ENCODE assay signal across 13 cellular contexts in the genomic region with DNA sequence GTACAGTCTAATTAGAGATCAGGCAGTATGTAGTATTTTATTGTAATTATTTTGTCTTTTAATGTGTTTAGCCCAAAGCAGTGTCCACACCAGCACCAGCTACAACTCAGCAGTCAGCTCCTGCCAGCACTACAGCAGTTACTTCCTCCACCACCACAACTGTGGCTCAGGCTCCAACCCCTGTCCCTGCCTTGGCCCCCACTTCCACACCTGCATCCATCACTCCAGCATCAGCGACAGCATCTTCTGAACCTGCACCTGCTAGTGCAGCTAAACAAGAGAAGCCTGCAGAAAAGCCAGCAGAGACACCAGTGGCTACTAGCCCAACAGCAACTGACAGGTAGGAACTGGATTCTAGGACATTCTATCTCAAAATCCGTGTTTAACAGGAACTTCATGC. TPM values are rescaled to one million over a fixed set of nuclear protein-coding genes. Genes with fewer than 3 reads are reported as not detected.
DNase-seq lines count a peak whose midpoint lies in the region; ATAC-seq and TF ChIP-seq lines count a peak whose summit lies in the region.
"Had no signal": no experiment of that assay in that cellular context is flagged by ENCODE, and none has a peak within 500 bp of the region (broad histone marks: within the 10 kb centered on the region; RNA-seq: fewer than 3 reads in every experiment).

No MANE protein-coding gene starts in this region.

- intact Hi-C loops in Caco-2 (cut with micrococcal nuclease; ENCODE audit: unreplicated experiment), result no loop called here
- intact Hi-C loops in naive thymus-derived CD4-positive, alpha-beta T cell (cut with micrococcal nuclease), result no loop called here

- CTCF ChIA-PET in Caco-2 (lab: Charles Lee), result no interaction called here
- CTCF ChIA-PET in naive thymus-derived CD4-positive, alpha-beta T cell (lab: Charles Lee), result interaction anchor here (0.6 kb wide), 1 partner anchor 8 kb away, joined by 4 read pairs; no protein-coding TSS in a partner anchor

- H3K27me3 ChIP-seq in Caco-2 (replicated peaks; ENCODE audit: control insufficient read depth, insufficient read depth, low read length), result no peaks in the 10 kb centered on the region
- H3K27me3 ChIP-seq in SJCRH30, result no peaks in the 10 kb centered on the region
- H3K27me3 ChIP-seq in naive thymus-derived CD4-positive, alpha-beta T cell (ENCODE audit: control insufficient read depth in 2 of 2, insufficient read depth in 2 of 2, low read length in 2 of 2), result no peaks in the 10 kb centered on the region
- H3K27me3 ChIP-seq: BE2C had no signal

- H3K27ac Mint-ChIP-seq in Caco-2 (ENCODE audit: unreplicated experiment), result no peak overlapping the region
- peak overlapping the region in 5 of 9 donors; percentile 0 to 69 (median 14) for H3K27ac Mint-ChIP-seq in naive thymus-derived CD4-positive, alpha-beta T cell
- no peak overlapping the region for H3K27ac Mint-ChIP-seq in immature natural killer cell
- H3K27ac Mint-ChIP-seq: IgD-negative memory B cell had no signal

- no peak for ATAC-seq in naive thymus-derived CD4-positive, alpha-beta T cell
- ATAC-seq in GM18909 (IDR thresholded peaks at IDR 0.05; ENCODE audit: poor library complexity, unreplicated experiment), result no peak
- ATAC-seq: A549 had no signal

- TF ChIP-seq CTCF in Caco-2 (IDR thresholded peaks at IDR 0.05; ENCODE audit: insufficient read depth in 1 of 2, low read depth in 1 of 2, low read length in 1 of 2, severe bottlenecking in 1 of 2, unreplicated experiment in 1 of 2), result no peak

- H3K4me1 ChIP-seq in Caco-2 (peaks cover 38% of the 10 kb centered on the region), SJCRH30 (no peaks in the 10 kb centered on the region)
- H3K4me1 ChIP-seq in naive thymus-derived CD4-positive, alpha-beta T cell (ENCODE audit: control insufficient read depth in 2 of 2, insufficient read depth in 2 of 2, low read length in 2 of 2), result peaks cover 12 to 15% of the 10 kb centered on the region in 2 donors
- H3K4me1 ChIP-seq: BE2C, HAP-1 had no signal

- H3K9me3 Mint-ChIP-seq in Caco-2 (ENCODE audit: unreplicated experiment) (no peaks in the 10 kb centered on the region), immature natural killer cell (no peaks in the 10 kb centered on the region)
- no peaks in the 10 kb centered on the region for H3K9me3 Mint-ChIP-seq in naive thymus-derived CD4-positive, alpha-beta T cell
- H3K9me3 Mint-ChIP-seq: CD8-positive, alpha-beta memory T cell; IgD-negative memory B cell had no signal

- POLR2A ChIA-PET in Caco-2 (lab: Charles Lee), result no interaction called here
- POLR2A ChIA-PET in naive thymus-derived CD4-positive, alpha-beta T cell (lab: Charles Lee), result interaction anchor here (0.9 kb wide), 1 partner anchor 20 kb away, joined by 3 read pairs; no protein-coding TSS in a partner anchor

- H3K4me3 ChIP-seq in Caco-2 (ENCODE audit: low read depth, low read length), result no peak overlapping the region
- no peak overlapping the region for H3K4me3 ChIP-seq in SJCRH30
- no peak overlapping the region for H3K4me3 ChIP-seq in naive thymus-derived CD4-positive, alpha-beta T cell (ENCODE audit: low read length)
- H3K4me3 ChIP-seq: A549, HAP-1 had no signal

- DNase-seq in Caco-2, result no peak
- peak; percentile 26 to 52 for DNase-seq in SJCRH30
- no peak for DNase-seq in naive thymus-derived CD4-positive, alpha-beta T cell
- no peak for DNase-seq in NOMO-1 treated with DMSO at 0.1 percent for 48 hours (lab: John Stamatoyannopoulos, UW; ENCODE audit: unreplicated experiment)
- no peak for DNase-seq in immature natural killer cell
- DNase-seq: BE2C; CD8-positive, alpha-beta memory T cell; DMS53 had no signal

- H3K9me3 ChIP-seq in Caco-2 (no peaks in the 10 kb centered on the region), SJCRH30 (replicated peaks) (no peaks in the 10 kb centered on the region; the same call in 1 of the 2 replicates)
- H3K9me3 ChIP-seq in naive thymus-derived CD4-positive, alpha-beta T cell (ENCODE audit: control insufficient read depth in 2 of 3, low read length in 3 of 3), result no peaks in the 10 kb centered on the region
- H3K9me3 ChIP-seq: A549, BE2C, HAP-1 had no signal

- no peak overlapping the region for H3K27ac ChIP-seq in SJCRH30
- H3K27ac ChIP-seq in naive thymus-derived CD4-positive, alpha-beta T cell (ENCODE audit: low read depth, low read length), result no peak overlapping the region
- H3K27ac ChIP-seq: A549, C4-2B had no signal

- H3K4me1 Mint-ChIP-seq in Caco-2 (ENCODE audit: low read depth, unreplicated experiment) (peaks cover 35% of the 10 kb centered on the region), immature natural killer cell (peaks cover 37 to 77% of the 10 kb centered on the region in 2 donors)
- peaks cover 23 to 60% (median 53%) of the 10 kb centered on the region in 7 donors for H3K4me1 Mint-ChIP-seq in naive thymus-derived CD4-positive, alpha-beta T cell

- H3K27me3 Mint-ChIP-seq in Caco-2 (ENCODE audit: insufficient read depth, unreplicated experiment) (no peaks in the 10 kb centered on the region), immature natural killer cell (ENCODE audit: low read depth in 3 of 3) (peaks cover 0 to 7% (median 5%) of the 10 kb centered on the region in 3 donors)
- H3K27me3 Mint-ChIP-seq in naive thymus-derived CD4-positive, alpha-beta T cell, result no peaks in the 10 kb centered on the region
- H3K27me3 Mint-ChIP-seq: CD8-positive, alpha-beta memory T cell; IgD-negative memory B cell had no signal

- H3K36me3 ChIP-seq in Caco-2 (ENCODE audit: control insufficient read depth, insufficient read depth, low read length), result peaks cover 5% of the 10 kb centered on the region
- H3K36me3 ChIP-seq in SJCRH30, result peaks cover 85% of the 10 kb centered on the region
- H3K36me3 ChIP-seq in naive thymus-derived CD4-positive, alpha-beta T cell (ENCODE audit: control insufficient read depth in 2 of 3, insufficient read depth in 3 of 3, low read length in 3 of 3), result peaks cover 0 to 29% (median 9%) of the 10 kb centered on the region in 3 experiments

- no TSS peak for BruUV-seq in Caco-2 (replicated peaks; lab: Mats Ljungman, UMichigan)

- peak overlapping the region; percentile 49 for H3K4me3 Mint-ChIP-seq in Caco-2 (ENCODE audit: unreplicated experiment)
- peak overlapping the region in 1 of 10 donors; percentile 18 for H3K4me3 Mint-ChIP-seq in naive thymus-derived CD4-positive, alpha-beta T cell
- no peak overlapping the region for H3K4me3 Mint-ChIP-seq in immature natural killer cell
- H3K4me3 Mint-ChIP-seq: CD8-positive, alpha-beta memory T cell; IgD-negative memory B cell had no signal

- H3K36me3 Mint-ChIP-seq in Caco-2 (ENCODE audit: insufficient read depth, unreplicated experiment), result peaks cover 92% of the 10 kb centered on the region
- peaks cover 16 to 50% (median 24%) of the 10 kb centered on the region in 5 donors for H3K36me3 Mint-ChIP-seq in naive thymus-derived CD4-positive, alpha-beta T cell
- peaks cover 14 to 32% (median 20%) of the 10 kb centered on the region in 3 donors for H3K36me3 Mint-ChIP-seq in immature natural killer cell
- H3K36me3 Mint-ChIP-seq: IgD-negative memory B cell had no signal

RNA-seq across cellular contexts. Expression of a gene that starts 23.2 kb away (rescaled TPM):
- 188 TPM in 2 replicates for total RNA-seq in Caco-2 (2022)
- 143 and 146 TPM in 2 replicates for total RNA-seq in SJCRH30 (2014; rRNA removed; shearing (Covaris generic))
- 100 to 1,000 TPM in 1 of 5 experiments, 10 to 100 TPM in 4; 48.7 to 102 (median 55.6) TPM for total RNA-seq in naive thymus-derived CD4-positive, alpha-beta T cell
- polyA plus RNA-seq in naive thymus-derived CD4-positive, alpha-beta T cell, result 10 to 100 TPM in 1 of 2 donors, 1 to 10 TPM in 1; 8.9 to 15.1 TPM
- 10 to 100 TPM; 16.9 to 31.7 (median 17.3) TPM for polyA plus RNA-seq in immature natural killer cell

Comparison
In these comparisons a context has a peak if more than half of its experiments do, and no peak if none do; other contexts are left out.
1. DNase-seq: peak in SJCRH30 (2 of 2); none in Caco-2 (0 of 2), naive thymus-derived CD4-positive, alpha-beta T cell (0 of 9), NOMO-1 treated with DMSO at 0.1 percent for 48 hours (single experiment) and immature natural killer cell (0 of 3).
2. H3K27ac Mint-ChIP-seq: peak in naive thymus-derived CD4-positive, alpha-beta T cell (5 of 9); none in Caco-2 (single experiment) and immature natural killer cell (0 of 6).